In genomic region chr13:36848228-36848982, GRCh38 we compare ENCODE assay signal across 8 cellular contexts. TPM values are rescaled to one million over a fixed set of nuclear protein-coding genes. Genes with fewer than 3 reads are reported as not detected.
DNase-seq lines count a peak whose midpoint lies in the region; ATAC-seq lines count a peak whose summit lies in the region.

No MANE protein-coding gene starts in this region.

- H3K27me3 Mint-ChIP-seq in activated CD4-positive, alpha-beta T cell treated with anti-CD3 and anti-CD28 coated beads for 36 hours: peaks cover 8% of the 10 kb centered on the region
- H3K27me3 Mint-ChIP-seq in activated CD4-positive, alpha-beta T cell treated with anti-CD3 and anti-CD28 coated beads, Interleukin-2, amount 10 ng/mL, durations not matched to agents 7 days and 5 days: peaks cover 6% of the 10 kb centered on the region

- H3K27ac Mint-ChIP-seq in activated CD4-positive, alpha-beta T cell treated with anti-CD3 and anti-CD28 coated beads for 36 hours: no peak overlapping the region
- no peak overlapping the region for H3K27ac Mint-ChIP-seq in activated CD4-positive, alpha-beta T cell treated with anti-CD3 and anti-CD28 coated beads, Interleukin-2, amount 10 ng/mL, durations not matched to agents 7 days and 5 days

- no peaks in the 10 kb centered on the region for H3K9me3 Mint-ChIP-seq in activated CD4-positive, alpha-beta T cell treated with anti-CD3 and anti-CD28 coated beads for 36 hours (ENCODE audit: low read depth)
- H3K9me3 Mint-ChIP-seq in activated CD4-positive, alpha-beta T cell treated with anti-CD3 and anti-CD28 coated beads, Interleukin-2, amount 10 ng/mL, durations not matched to agents 7 days and 5 days: no peaks in the 10 kb centered on the region

- DNase-seq in activated CD4-positive, alpha-beta T cell treated with anti-CD3 and anti-CD28 coated beads for 36 hours: peak; percentile 50
- DNase-seq in activated CD4-positive, alpha-beta T cell treated with anti-CD3 and anti-CD28 coated beads, Interleukin-2, amount 10 ng/mL, durations not matched to agents 7 days and 5 days: no peak
- DNase-seq in HT1080 (ENCODE audit: low read depth): peak; percentile 28
- DNase-seq in astrocyte of the hippocampus (ENCODE audit: low read depth, low spot score): peak; percentile 9
- peak; percentile 44 for DNase-seq in renal cortical epithelial cell (ENCODE audit: low read depth)
- no peak for DNase-seq in NK-92 (lab: John Stamatoyannopoulos, UW; ENCODE audit: unreplicated experiment)
- DNase-seq in activated CD4-positive, CD25-positive, alpha-beta regulatory T cell treated with anti-CD3 and anti-CD28 coated beads, Interleukin-2, amount 50 U/mL, for 72 hours: no peak
- DNase-seq in NCI-H1930 (lab: John Stamatoyannopoulos, UW): no peak

- CTCF ChIA-PET in activated CD4-positive, alpha-beta T cell treated with anti-CD3 and anti-CD28 coated beads for 36 hours (lab: Charles Lee): interaction anchor here (0.7 to 0.8 kb wide), 3 partner anchors 9 to 24 kb away, joined by 3 read pairs; no protein-coding TSS in a partner anchor
- CTCF ChIA-PET in activated CD4-positive, alpha-beta T cell treated with anti-CD3 and anti-CD28 coated beads, Interleukin-2, amount 10 ng/mL, durations not matched to agents 7 days and 5 days (lab: Charles Lee): interaction anchor here (1.2 kb wide), 1 partner anchor 25 kb away, joined by 4 read pairs; no protein-coding TSS in a partner anchor

- no peak overlapping the region for H3K4me3 Mint-ChIP-seq in activated CD4-positive, alpha-beta T cell treated with anti-CD3 and anti-CD28 coated beads for 36 hours
- H3K4me3 Mint-ChIP-seq in activated CD4-positive, alpha-beta T cell treated with anti-CD3 and anti-CD28 coated beads, Interleukin-2, amount 10 ng/mL, durations not matched to agents 7 days and 5 days: no peak overlapping the region

- intact Hi-C loops in activated CD4-positive, alpha-beta T cell treated with anti-CD3 and anti-CD28 coated beads for 36 hours (cut with DNase I, micrococcal nuclease): no loop called here

- peak; percentile 80 for ATAC-seq in activated CD4-positive, alpha-beta T cell treated with anti-CD3 and anti-CD28 coated beads for 36 hours

- H3K4me1 Mint-ChIP-seq in activated CD4-positive, alpha-beta T cell treated with anti-CD3 and anti-CD28 coated beads for 36 hours: no peaks in the 10 kb centered on the region
- H3K4me1 Mint-ChIP-seq in activated CD4-positive, alpha-beta T cell treated with anti-CD3 and anti-CD28 coated beads, Interleukin-2, amount 10 ng/mL, durations not matched to agents 7 days and 5 days: no peaks in the 10 kb centered on the region

- POLR2A ChIA-PET in activated CD4-positive, alpha-beta T cell treated with anti-CD3 and anti-CD28 coated beads for 36 hours (lab: Charles Lee): no interaction called here
- POLR2A ChIA-PET in activated CD4-positive, alpha-beta T cell treated with anti-CD3 and anti-CD28 coated beads, Interleukin-2, amount 10 ng/mL, durations not matched to agents 7 days and 5 days (lab: Charles Lee): no interaction called here

- H3K36me3 Mint-ChIP-seq in activated CD4-positive, alpha-beta T cell treated with anti-CD3 and anti-CD28 coated beads for 36 hours (ENCODE audit: low read depth): no peaks in the 10 kb centered on the region
- peaks cover 5% of the 10 kb centered on the region for H3K36me3 Mint-ChIP-seq in activated CD4-positive, alpha-beta T cell treated with anti-CD3 and anti-CD28 coated beads, Interleukin-2, amount 10 ng/mL, durations not matched to agents 7 days and 5 days (ENCODE audit: low read depth)

RNA-seq across cellular contexts. Expression of gene RFXAP, which starts 29.4 kb away (rescaled TPM):
- 10 to 100 TPM; 10.1 to 13.8 TPM for total RNA-seq in activated CD4-positive, alpha-beta T cell treated with anti-CD3 and anti-CD28 coated beads for 36 hours
- 10 to 100 TPM; 13.8 to 16.7 TPM for total RNA-seq in activated CD4-positive, alpha-beta T cell treated with anti-CD3 and anti-CD28 coated beads, Interleukin-2, amount 10 ng/mL, durations not matched to agents 7 days and 5 days
- 2.0 and 2.3 TPM in 2 replicates for total RNA-seq in HT1080 (2014; rRNA removed; shearing (Covaris generic))
- 7.7 and 8.3 TPM in 2 replicates for polyA plus RNA-seq in HT1080 (2015; cell fraction: cytosol; rRNA removed)
- polyA plus RNA-seq in HT1080 (2015; cell fraction: nucleus; rRNA removed): 13.6 and 14.1 TPM in 2 replicates
- 2.3 TPM in 1 of 2 replicates, not detected in the other for total RNA-seq in renal cortical epithelial cell

Comparison
In these comparisons a context has a peak if more than half of its experiments do, and no peak if none do; other contexts are left out.
1. DNase-seq: peak in activated CD4-positive, alpha-beta T cell treated with anti-CD3 and anti-CD28 coated beads for 36 hours (single experiment), HT1080 (single experiment), astrocyte of the hippocampus (single experiment) and renal cortical epithelial cell (single experiment); none in activated CD4-positive, alpha-beta T cell treated with anti-CD3 and anti-CD28 coated beads, Interleukin-2, amount 10 ng/mL, durations not matched to agents 7 days and 5 days (single experiment), NK-92 (single experiment), activated CD4-positive, CD25-positive, alpha-beta regulatory T cell treated with anti-CD3 and anti-CD28 coated beads, Interleukin-2, amount 50 U/mL, for 72 hours (single experiment) and NCI-H1930 (0 of 2).